ENCODE assay signal across 24 cellular contexts in the genomic region with DNA sequence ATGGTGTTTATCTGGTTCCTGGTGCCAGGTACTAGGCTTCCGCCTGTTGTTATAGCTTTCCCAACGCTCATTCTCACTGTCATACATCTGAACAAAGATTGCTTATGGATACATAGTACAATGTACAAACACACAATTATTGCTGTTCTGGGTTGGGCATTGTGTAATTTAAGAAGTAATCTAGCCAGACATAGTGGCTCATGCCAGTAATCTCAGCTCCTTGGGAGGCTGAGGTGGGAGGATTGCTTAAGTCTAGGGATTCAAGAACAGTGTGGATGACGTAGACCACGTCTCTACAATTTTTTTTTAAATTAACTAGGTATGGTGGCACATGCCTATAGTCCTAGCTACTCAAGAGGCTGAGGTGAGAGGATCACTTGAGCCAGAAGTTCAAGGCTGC.
"Had no signal": no experiment of that assay in that cellular context is flagged by ENCODE, and none has a peak within 500 bp of the region (broad histone marks: within the 10 kb centered on the region; RNA-seq: fewer than 3 reads in every experiment).

No MANE protein-coding gene starts in this region.

- H3K27ac ChIP-seq: left ventricle myocardium inferior, pancreas, prostate gland, skin epidermis, spleen, suprapubic skin, thoracic aorta, tibial artery, vagina had no signal

- H3K4me3 ChIP-seq: left ventricle myocardium inferior, lung, pancreas, prostate gland, skin epidermis, spleen, suprapubic skin, thoracic aorta, tibial artery, vagina had no signal

- H3K36me3 ChIP-seq: prostate gland, thoracic aorta had no signal

- H3K4me1 ChIP-seq: left ventricle myocardium inferior, pancreas, prostate gland, spleen, suprapubic skin, tibial artery, vagina had no signal

- H3K27me3 ChIP-seq: pancreas, spleen, suprapubic skin, tibial artery, vagina had no signal

- DNase-seq: hypothalamus; immature natural killer cell; kidney; left ventricle myocardium inferior; mesendoderm; naive thymus-derived CD8-positive, alpha-beta T cell; nucleus accumbens; pancreas; posterior cingulate gyrus; retina; right cardiac atrium; spleen; stimulated activated CD4-positive, alpha-beta T cell treated with anti-CD3 and anti-CD28 coated beads, Interleukin-4, amount 100 ng/mL, for 24 hours; stimulated activated naive CD4-positive, alpha-beta T cell; tibial artery had no signal

- H3K9me3 ChIP-seq: left ventricle myocardium inferior, pancreas, prostate gland, suprapubic skin, thoracic aorta, tibial artery, vagina had no signal

- ATAC-seq: naive thymus-derived CD8-positive, alpha-beta T cell; pancreas; right cardiac atrium; sciatic nerve; stimulated activated effector memory CD8-positive, alpha-beta T cell treated with anti-CD3 and anti-CD28 coated beads, Interleukin-12 subunit alpha, Interleukin-12 subunit beta, amount 100 ng/mL, for 72 hours had no signal

- FAIRE-seq: islet of Langerhans, kidney, pancreas had no signal
